ENCODE assay signal across 21 cellular contexts in the genomic region with DNA sequence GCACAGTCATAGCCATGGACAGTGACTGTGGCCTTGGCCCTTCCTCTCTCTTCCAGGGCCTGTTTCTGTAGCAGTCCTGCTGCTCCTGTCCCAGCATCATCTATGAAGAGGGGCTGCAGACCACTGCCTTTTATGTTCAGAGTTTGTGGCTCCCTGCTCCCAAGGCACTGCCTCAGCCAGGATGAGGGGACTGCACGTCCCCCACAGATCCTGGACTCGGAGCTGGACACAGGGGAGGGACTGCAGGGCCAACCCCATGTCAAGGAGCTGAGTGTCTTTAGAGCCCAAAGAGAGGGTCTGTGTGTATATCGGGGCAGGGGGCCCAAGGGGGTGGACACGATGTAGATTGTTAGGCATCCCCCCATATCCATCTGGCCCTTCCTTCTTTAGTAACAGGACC.
"Had no signal": no experiment of that assay in that cellular context is flagged by ENCODE, and none has a peak within 500 bp of the region (broad histone marks: within the 10 kb centered on the region; RNA-seq: fewer than 3 reads in every experiment).

No MANE protein-coding gene starts in this region.

- H3K36me3 Mint-ChIP-seq: mesothelial cell of epicardium; stimulated activated effector memory CD8-positive, alpha-beta T cell treated with anti-CD3 and anti-CD28 coated beads, Interleukin-12 subunit alpha, Interleukin-12 subunit beta, amount 100 ng/mL, for 72 hours; T-cell had no signal

- H3K27ac ChIP-seq: ascending aorta, esophagus squamous epithelium, prostate gland, stomach had no signal

- H3K4me3 Mint-ChIP-seq: activated CD4-positive, alpha-beta T cell treated with anti-CD3 and anti-CD28 coated beads, Interleukin-2, amount 10 ng/mL, durations not matched to agents 24 days and 14 days; activated CD8-positive, alpha-beta T cell treated with anti-CD3 and anti-CD28 coated beads, Interleukin-2, amount 10 ng/mL, durations not matched to agents 7 days and 5 days; activated T-cell treated with anti-CD3 and anti-CD28 coated beads, Interleukin-2, amount 50 U/mL, for 24 hours; mesothelial cell of epicardium; stimulated activated effector memory CD8-positive, alpha-beta T cell treated with anti-CD3 and anti-CD28 coated beads, Interleukin-12 subunit alpha, Interleukin-12 subunit beta, amount 100 ng/mL, for 72 hours; T-cell; WTC11 had no signal

- ATAC-seq: activated CD8-positive, alpha-beta T cell treated with anti-CD3 and anti-CD28 coated beads, Interleukin-2, amount 10 ng/mL, durations not matched to agents 7 days and 5 days; left cardiac atrium; right cardiac atrium; SK-N-SH treated with all-trans-retinoic acid at 6 μM for 48 hours; stimulated activated effector memory CD8-positive, alpha-beta T cell treated with anti-CD3 and anti-CD28 coated beads, Interleukin-12 subunit alpha, Interleukin-12 subunit beta, amount 100 ng/mL, for 72 hours; T-cell; WTC11 had no signal

- H3K9me3 Mint-ChIP-seq: activated CD4-positive, alpha-beta T cell treated with anti-CD3 and anti-CD28 coated beads, Interleukin-2, amount 10 ng/mL, durations not matched to agents 24 days and 14 days; activated T-cell treated with anti-CD3 and anti-CD28 coated beads, Interleukin-2, amount 50 U/mL, for 24 hours; activated T-helper 2 cell treated with anti-CD3 and anti-CD28 coated beads, Interferon-gamma antibody, Interleukin-2, Interleukin-4, amounts not matched to agents 10 μg/mL and 5 μg/mL and 100 μg/mL, durations not matched to agents 14 hours and 24 hours and 36 hours; mesothelial cell of epicardium; nephron progenitor cell; stimulated activated effector memory CD8-positive, alpha-beta T cell treated with anti-CD3 and anti-CD28 coated beads, Interleukin-12 subunit alpha, Interleukin-12 subunit beta, amount 100 ng/mL, for 72 hours; T-cell had no signal

- H3K27me3 ChIP-seq: ascending aorta had no signal

- H3K27ac Mint-ChIP-seq: activated CD4-positive, alpha-beta T cell treated with anti-CD3 and anti-CD28 coated beads, Interleukin-2, amount 10 ng/mL, durations not matched to agents 24 days and 14 days; activated CD8-positive, alpha-beta T cell treated with anti-CD3 and anti-CD28 coated beads, Interleukin-2, amount 10 ng/mL, durations not matched to agents 7 days and 5 days; activated T-cell treated with anti-CD3 and anti-CD28 coated beads, Interleukin-2, amount 50 U/mL, for 24 hours; activated T-helper 2 cell treated with anti-CD3 and anti-CD28 coated beads, Interferon-gamma antibody, Interleukin-2, Interleukin-4, amounts not matched to agents 10 μg/mL and 5 μg/mL and 100 μg/mL, durations not matched to agents 14 hours and 24 hours and 36 hours; mesothelial cell of epicardium; stimulated activated effector memory CD8-positive, alpha-beta T cell treated with anti-CD3 and anti-CD28 coated beads, Interleukin-12 subunit alpha, Interleukin-12 subunit beta, amount 100 ng/mL, for 72 hours; T-cell; WTC11 had no signal

- H3K9me3 ChIP-seq: ascending aorta, prostate gland had no signal

- H3K4me1 Mint-ChIP-seq: activated CD4-positive, alpha-beta T cell treated with anti-CD3 and anti-CD28 coated beads, Interleukin-2, amount 10 ng/mL, durations not matched to agents 24 days and 14 days; mesothelial cell of epicardium; stimulated activated effector memory CD8-positive, alpha-beta T cell treated with anti-CD3 and anti-CD28 coated beads, Interleukin-12 subunit alpha, Interleukin-12 subunit beta, amount 100 ng/mL, for 72 hours; T-cell had no signal

- H3K27me3 Mint-ChIP-seq: activated CD4-positive, alpha-beta T cell treated with anti-CD3 and anti-CD28 coated beads, Interleukin-2, amount 10 ng/mL, durations not matched to agents 24 days and 14 days had no signal

- H3K4me1 ChIP-seq: ascending aorta, prostate gland had no signal

- DNase-seq: activated CD4-positive, alpha-beta T cell treated with anti-CD3 and anti-CD28 coated beads, Interleukin-2, amount 10 ng/mL, durations not matched to agents 24 days and 14 days; activated CD8-positive, alpha-beta T cell treated with anti-CD3 and anti-CD28 coated beads, Interleukin-2, amount 10 ng/mL, durations not matched to agents 7 days and 5 days; activated naive CD4-positive, alpha-beta T cell treated with Interleukin-2 at 50 U/mL for 16 hours; activated T-cell treated with anti-CD3 and anti-CD28 coated beads, Interleukin-2, amount 50 U/mL, for 24 hours; effector CD8-positive, alpha-beta T cell; esophagus squamous epithelium; nephron progenitor cell; stimulated activated CD4-positive, alpha-beta T cell treated with anti-CD3 and anti-CD28 coated beads, Interleukin-4, amount 100 ng/mL, for 24 hours had no signal

- H3K4me3 ChIP-seq: ascending aorta, esophagus squamous epithelium, lung, prostate gland, smooth muscle cell, stomach had no signal

- H3K36me3 ChIP-seq: ascending aorta, esophagus squamous epithelium, prostate gland, stomach had no signal
